In genomic region chr22:40258463-40259046, GRCh38 we compare ENCODE assay signal across 9 cellular contexts.
A peak's percentile ranks its signal among the peaks of the same experiment; 100 is the strongest.
DNase-seq lines count a peak whose midpoint lies in the region; ATAC-seq and TF ChIP-seq lines count a peak whose summit lies in the region.
"Had no signal": no experiment of that assay in that cellular context is flagged by ENCODE, and none has a peak within 500 bp of the region (broad histone marks: within the 10 kb centered on the region; RNA-seq: fewer than 3 reads in every experiment).

No MANE protein-coding gene starts in this region.

- H3K27me3 Mint-ChIP-seq in activated CD4-positive, alpha-beta memory T cell treated with anti-CD3 and anti-CD28 coated beads for 36 hours: no peaks in the 10 kb centered on the region
- no peaks in the 10 kb centered on the region for H3K27me3 Mint-ChIP-seq in progenitor cell of endocrine pancreas

- WGBS in GM23248 (ENCODE audit: low coverage in 1 of 2, low lambda C conversion rate in 2 of 2, missing lambda C conversion rate in 2 of 2), 2 experiments: 44 to 63% methylated on average over 2 of the region's 2 CpGs
- 53% methylated on average over 2 of the region's 2 CpGs for WGBS in esophagus muscularis mucosa

- H3K9ac ChIP-seq in GM23248: no peak overlapping the region

- H3K27ac Mint-ChIP-seq in activated CD4-positive, alpha-beta memory T cell treated with anti-CD3 and anti-CD28 coated beads for 36 hours: peak overlapping the region; percentile 75
- peak overlapping the region; percentile 46 for H3K27ac Mint-ChIP-seq in progenitor cell of endocrine pancreas

- H3K4me1 ChIP-seq in GM23248 (ENCODE audit: insufficient read depth): peaks cover 9% of the 10 kb centered on the region
- peaks cover 51 to 63% (median 56%) of the 10 kb centered on the region in 4 donors for H3K4me1 ChIP-seq in esophagus muscularis mucosa

- peak overlapping the region; percentile 5 for H3K4me2 ChIP-seq in GM23248 (ENCODE audit: unreplicated experiment)

- H3K9me2 ChIP-seq in GM23248 (ENCODE audit: insufficient read depth): no peaks in the 10 kb centered on the region

- TF ChIP-seq EP300 in esophagus muscularis mucosa (IDR thresholded peaks at IDR 0.05): no peak

- H3K9me3 ChIP-seq in GM23248 (ENCODE audit: low read depth): no peaks in the 10 kb centered on the region
- no peaks in the 10 kb centered on the region for H3K9me3 ChIP-seq in esophagus muscularis mucosa

- ATAC-seq in HG02610 (IDR thresholded peaks at IDR 0.05; ENCODE audit: unreplicated experiment) (no peak), HG03457 (IDR thresholded peaks at IDR 0.05; ENCODE audit: unreplicated experiment) (no peak)

- H3K36me3 ChIP-seq in GM23248 (ENCODE audit: low read depth) (0 out of 2 replicates have a peak, but pooled peaks cover 6% of the 10 kb centered on the region), esophagus muscularis mucosa (peaks cover 0 to 19% (median 8%) of the 10 kb centered on the region in 4 donors)

- peaks cover 51% of the 10 kb centered on the region for H3K79me2 ChIP-seq in GM23248 (ENCODE audit: insufficient read depth)

- intact Hi-C loops in activated CD4-positive, alpha-beta memory T cell treated with anti-CD3 and anti-CD28 coated beads for 36 hours (cut with micrococcal nuclease): loop anchor here (1.0 to 5.0 kb wide), 5 partner anchors 8 to 296 kb away; partner anchors contain the start of gene TMA7B
- intact Hi-C loops in esophagus muscularis mucosa (cut with DNase I): no loop called here

- no peaks in the 10 kb centered on the region for H4K20me1 ChIP-seq in GM23248 (ENCODE audit: insufficient read depth)

- CTCF ChIA-PET in activated CD4-positive, alpha-beta memory T cell treated with anti-CD3 and anti-CD28 coated beads for 36 hours (lab: Charles Lee): interaction anchor here (0.6 to 1.9 kb wide), 3 partner anchors 81 to 114 kb away, joined by 3 to 5 read pairs (median 4); partner anchors contain the start of gene TNRC6B

- H3K36me3 Mint-ChIP-seq in activated CD4-positive, alpha-beta memory T cell treated with anti-CD3 and anti-CD28 coated beads for 36 hours: peaks cover 22% of the 10 kb centered on the region
- peaks cover 31% of the 10 kb centered on the region for H3K36me3 Mint-ChIP-seq in progenitor cell of endocrine pancreas (ENCODE audit: insufficient read depth)

- TF ChIP-seq CTCF in esophagus muscularis mucosa (IDR thresholded peaks at IDR 0.05) (no peak), progenitor cell of endocrine pancreas (IDR thresholded peaks at IDR 0.05; ENCODE audit: unreplicated experiment) (no peak)

- H3K9me3 Mint-ChIP-seq in activated CD4-positive, alpha-beta memory T cell treated with anti-CD3 and anti-CD28 coated beads for 36 hours: no peaks in the 10 kb centered on the region
- no peaks in the 10 kb centered on the region for H3K9me3 Mint-ChIP-seq in progenitor cell of endocrine pancreas (ENCODE audit: low read depth)

- no peak overlapping the region for H2AFZ ChIP-seq in GM23248

- TF ChIP-seq POLR2A in esophagus muscularis mucosa (IDR thresholded peaks at IDR 0.05; ENCODE audit: low read depth): no peak

- POLR2A ChIA-PET in activated CD4-positive, alpha-beta memory T cell treated with anti-CD3 and anti-CD28 coated beads for 36 hours (lab: Charles Lee): interaction anchor here (1.0 to 1.8 kb wide), 7 partner anchors 9 to 214 kb away, joined by 3 to 6 read pairs (median 3); partner anchors contain the start of gene ADSL

- DNase-seq in GM23248 (peak; percentile 49), esophagus muscularis mucosa (ENCODE audit: extremely low spot score) (no peak), progenitor cell of endocrine pancreas (ENCODE audit: low spot score, unreplicated experiment) (no peak), NCI-H2196 treated with DMSO at 0.1 percent for 48 hours (lab: John Stamatoyannopoulos, UW; ENCODE audit: unreplicated experiment) (no peak), HK-2 (ENCODE audit: unreplicated experiment) (no peak)
- peak; percentile 31 for DNase-seq in activated CD4-positive, alpha-beta memory T cell treated with anti-CD3 and anti-CD28 coated beads for 36 hours
- DNase-seq: glutamatergic neuron had no signal

- in situ Hi-C loops in GM23248 (cut with MboI): no loop called here

- peaks cover 67% of the 10 kb centered on the region for H3K4me1 Mint-ChIP-seq in activated CD4-positive, alpha-beta memory T cell treated with anti-CD3 and anti-CD28 coated beads for 36 hours (ENCODE audit: low read depth)
- H3K4me1 Mint-ChIP-seq in progenitor cell of endocrine pancreas (ENCODE audit: low read depth): peaks cover 8% of the 10 kb centered on the region

- H3K27me3 ChIP-seq in GM23248 (replicated peaks; ENCODE audit: insufficient read depth) (no peaks in the 10 kb centered on the region), esophagus muscularis mucosa (no peaks in the 10 kb centered on the region)

- peaks cover 21% of the 10 kb centered on the region for H3F3A ChIP-seq in GM23248 (ENCODE audit: insufficient read depth)

- H3K4me3 Mint-ChIP-seq in activated CD4-positive, alpha-beta memory T cell treated with anti-CD3 and anti-CD28 coated beads for 36 hours: no peak overlapping the region
- no peak overlapping the region for H3K4me3 Mint-ChIP-seq in progenitor cell of endocrine pancreas (ENCODE audit: low read depth)

- H3K27ac ChIP-seq in GM23248: peak overlapping the region; percentile 25
- peak overlapping the region; percentile 54 to 75 (median 62) for H3K27ac ChIP-seq in esophagus muscularis mucosa (replicated peaks in 1 of 4)

- H3K4me3 ChIP-seq in GM23248 (no peak overlapping the region), esophagus muscularis mucosa (no peak overlapping the region)

Comparison
In these comparisons a context has a peak if more than half of its experiments do, and no peak if none do; other contexts are left out.
1. DNase-seq: peak in GM23248 (single experiment) and activated CD4-positive, alpha-beta memory T cell treated with anti-CD3 and anti-CD28 coated beads for 36 hours (single experiment); none in esophagus muscularis mucosa (single experiment), progenitor cell of endocrine pancreas (single experiment), NCI-H2196 treated with DMSO at 0.1 percent for 48 hours (single experiment) and HK-2 (single experiment).